ENCODE assay signal across 1 cellular context in genomic region chr11:59158206-59159068, GRCh38.
TF ChIP-seq lines count a peak whose summit lies in the region.

No MANE protein-coding gene starts in this region.

TF ChIP-seq in HCT116, 20 proteins besides CTCF, POLR2A, EP300 and RAD21 (continued from another document):
- TF ChIP-seq EZH2phosphoT487 (IDR thresholded peaks at IDR 0.05; ENCODE audit: borderline replicate concordance) (no peak), YY1 (IDR thresholded peaks at IDR 0.05; ENCODE audit: extremely low read depth, insufficient replicate concordance, low read depth, low read length) (no peak), EZH2 (IDR thresholded peaks at IDR 0.05) (no peak), ZBTB33 (IDR thresholded peaks at IDR 0.05; ENCODE audit: extremely low read depth, insufficient replicate concordance, low read length) (no peak)
